21 cellular contexts compared by ENCODE assay signal in genomic region chr7:32477649-32477980, GRCh38. TPM values are rescaled to one million over a fixed set of nuclear protein-coding genes. Genes with fewer than 3 reads are reported as not detected.
A peak's percentile ranks its signal among the peaks of the same experiment; 100 is the strongest.
DNase-seq lines count a peak whose midpoint lies in the region; ATAC-seq and TF ChIP-seq lines count a peak whose summit lies in the region.
"Had no signal": no experiment of that assay in that cellular context is flagged by ENCODE, and none has a peak within 500 bp of the region (broad histone marks: within the 10 kb centered on the region; RNA-seq: fewer than 3 reads in every experiment).

No MANE protein-coding gene starts in this region.

- H3K27me3 ChIP-seq in mammary epithelial cell (ENCODE audit: insufficient read depth, low read length) (no peaks in the 10 kb centered on the region), heart right ventricle (no peaks in the 10 kb centered on the region)
- H3K27me3 ChIP-seq: SJCRH30 had no signal

- no peak overlapping the region for H2AFZ ChIP-seq in mammary epithelial cell (ENCODE audit: low read depth, low read length)

- peaks cover 34% of the 10 kb centered on the region for H3K4me1 ChIP-seq in mammary epithelial cell (ENCODE audit: insufficient read depth, low read length)
- peaks cover 0 to 16% (median 5%) of the 10 kb centered on the region in 9 donors for H3K4me1 ChIP-seq in heart right ventricle
- H3K4me1 ChIP-seq: SJCRH30 had no signal

- dilution Hi-C loops in mammary epithelial cell (cut with HindIII; ENCODE audit: low sequenced_read_pairs) = no loop called here

- H3K27ac ChIP-seq in mammary epithelial cell (ENCODE audit: insufficient read depth, low read depth, low read length) (peak overlapping the region; percentile 66), heart right ventricle (no peak overlapping the region), substantia nigra (ENCODE audit: low read depth, low read length, poor library complexity, severe bottlenecking) (no peak overlapping the region)
- H3K27ac ChIP-seq: SJCRH30 had no signal

- no TSS peak for BruUV-seq in mammary epithelial cell (replicated peaks; lab: Mats Ljungman, UMichigan)

- intact Hi-C loops in mammary epithelial cell (cut with micrococcal nuclease) = loop anchor here (1.0 kb wide), 1 partner anchor 61 kb away; no protein-coding TSS in a partner anchor
- intact Hi-C loops in heart right ventricle (cut with DNase I) = loop anchor here in 6 of 10 donors (5.0 to 10.0 kb wide), 3 partner anchors 260 to 733 kb away; no protein-coding TSS in a partner anchor
- intact Hi-C loops in Right ventricle myocardium inferior (cut with DNase I) = loop anchor here (10.0 kb wide), 1 partner anchor 733 kb away; no protein-coding TSS in a partner anchor

- in situ Hi-C loops in mammary epithelial cell (cut with MboI; ENCODE audit: low sequenced_read_pairs in 2 of 2) = loop anchor here (5.0 to 25.0 kb wide), 3 partner anchors 115 to 740 kb away; no protein-coding TSS in a partner anchor

- H3K4me3 ChIP-seq in mammary epithelial cell (replicated peaks in 1 of 3; ENCODE audit: insufficient read depth in 1 of 3, low read depth in 2 of 3, low read length in 3 of 3) = no peak overlapping the region
- no peak overlapping the region for H3K4me3 ChIP-seq in fibroblast of mammary gland (ENCODE audit: control insufficient read depth, low read depth, low read length)
- no peak overlapping the region for H3K4me3 ChIP-seq in heart right ventricle
- H3K4me3 ChIP-seq: MG63, SJCRH30 had no signal

- H3K9me3 ChIP-seq in mammary epithelial cell (replicated peaks; ENCODE audit: insufficient read depth, low read length) (no peaks in the 10 kb centered on the region), heart right ventricle (no peaks in the 10 kb centered on the region)
- H3K9me3 ChIP-seq: Caco-2, MG63, SJCRH30 had no signal

- H3K36me3 ChIP-seq in mammary epithelial cell (ENCODE audit: insufficient read depth, low read length) (no peaks in the 10 kb centered on the region), heart right ventricle (no peaks in the 10 kb centered on the region)
- H3K36me3 ChIP-seq: MG63, SJCRH30 had no signal

- no peaks in the 10 kb centered on the region for H3K79me2 ChIP-seq in mammary epithelial cell (ENCODE audit: insufficient read depth, low read length)

- peak overlapping the region; percentile 7 for H3K4me2 ChIP-seq in mammary epithelial cell (ENCODE audit: insufficient read depth, low read depth, low read length)

- CTCF ChIA-PET in mammary epithelial cell (lab: Charles Lee; ENCODE audit: low non-redundant PET) = no interaction called here

- H4K20me1 ChIP-seq in mammary epithelial cell (ENCODE audit: insufficient read depth, low read length) = no peaks in the 10 kb centered on the region

- WGBS in mammary epithelial cell (ENCODE audit: low coverage, missing lambda C conversion rate) = 20% methylated on average over 1 of the region's 1 CpG
- 91 to 92% methylated on average over 1 of the region's 1 CpG for WGBS in heart right ventricle, 2 donors

- ATAC-seq in HG02610 (IDR thresholded peaks at IDR 0.05; ENCODE audit: unreplicated experiment) (no peak), heart right ventricle (no peak), Right ventricle myocardium inferior (no peak)
- ATAC-seq: CD8-positive, alpha-beta T cell; HepG2 had no signal

- TF ChIP-seq CTCF in mammary epithelial cell (conservative IDR thresholded peaks at IDR 0.05 in 1 of 2, IDR thresholded peaks at IDR 0.05 in 1 of 2; ENCODE audit: extremely low read depth in 1 of 2, insufficient read depth in 1 of 2, low read depth in 1 of 2, low read length in 2 of 2) = no peak
- no peak for TF ChIP-seq CTCF in fibroblast of mammary gland (conservative IDR thresholded peaks at IDR 0.05; ENCODE audit: control insufficient read depth, insufficient read depth, low read depth, low read length)
- no peak for TF ChIP-seq CTCF in heart right ventricle (IDR thresholded peaks at IDR 0.05)

- DNase-seq in M059J (ENCODE audit: low read depth) (peak; percentile 18), mammary epithelial cell (no peak), fibroblast of mammary gland (ENCODE audit: low read depth) (peak; percentile 14), heart right ventricle (no peak), substantia nigra (lab: John Stamatoyannopoulos, UW) (no peak), Right ventricle myocardium inferior (ENCODE audit: missing footprints) (no peak)
- DNase-seq: C1 segment of cervical spinal cord; Caco-2; CD8-positive, alpha-beta T cell; H9; Karpas-422; MG63; NCI-H1105 treated with DMSO at 0.1 percent for 48 hours; NCI-H146; NCI-H1930; NCI-H446; NCI-H524 treated with DMSO at 0.1 percent for 48 hours; NCI-H774; SJCRH30 had no signal

- no peak overlapping the region for H3K9ac ChIP-seq in mammary epithelial cell (ENCODE audit: insufficient read depth, low read length)

RNA-seq across cellular contexts. Expression of gene LSM5, which starts 12.6 kb away (rescaled TPM):
- total RNA-seq in M059J (2014; rRNA removed; shearing (Covaris generic)) = 41.1 and 65.5 TPM in 2 replicates
- 10 to 100 TPM; 15.7 to 55.6 TPM for total RNA-seq in mammary epithelial cell
- polyA plus RNA-seq in mammary epithelial cell = 37.0 TPM
- 6.9 TPM for polyA minus RNA-seq in mammary epithelial cell
- 10 to 100 TPM; 36.1 to 49.8 (median 40.9) TPM for total RNA-seq in heart right ventricle
- 10 to 100 TPM; 36.1 to 58.3 TPM for polyA plus RNA-seq in heart right ventricle
- 39.2 TPM for total RNA-seq in Right ventricle myocardium inferior

RNA-seq across cellular contexts. Expression of gene AVL9, which starts 17.7 kb away (rescaled TPM):
- total RNA-seq in M059J (2014; rRNA removed; shearing (Covaris generic)) = 37.6 and 50.6 TPM in 2 replicates
- total RNA-seq in mammary epithelial cell = 10 to 100 TPM; 30.2 to 31.3 TPM
- 8.3 TPM for polyA plus RNA-seq in mammary epithelial cell
- polyA minus RNA-seq in mammary epithelial cell = 50.3 TPM
- 10 to 100 TPM; 11.1 to 21.7 (median 15.3) TPM for total RNA-seq in heart right ventricle
- polyA plus RNA-seq in heart right ventricle = 1 to 10 TPM; 6.3 to 6.7 TPM
- 14.4 TPM for total RNA-seq in Right ventricle myocardium inferior

Comparison
In these comparisons a context has a peak if more than half of its experiments do, and no peak if none do; other contexts are left out.
1. DNase-seq: peak in M059J (single experiment) and fibroblast of mammary gland (single experiment); none in mammary epithelial cell (single experiment), heart right ventricle (0 of 2), substantia nigra (0 of 49) and Right ventricle myocardium inferior (single experiment).